Comparison of ENCODE assay signal across 1 cellular context in the genomic region with DNA sequence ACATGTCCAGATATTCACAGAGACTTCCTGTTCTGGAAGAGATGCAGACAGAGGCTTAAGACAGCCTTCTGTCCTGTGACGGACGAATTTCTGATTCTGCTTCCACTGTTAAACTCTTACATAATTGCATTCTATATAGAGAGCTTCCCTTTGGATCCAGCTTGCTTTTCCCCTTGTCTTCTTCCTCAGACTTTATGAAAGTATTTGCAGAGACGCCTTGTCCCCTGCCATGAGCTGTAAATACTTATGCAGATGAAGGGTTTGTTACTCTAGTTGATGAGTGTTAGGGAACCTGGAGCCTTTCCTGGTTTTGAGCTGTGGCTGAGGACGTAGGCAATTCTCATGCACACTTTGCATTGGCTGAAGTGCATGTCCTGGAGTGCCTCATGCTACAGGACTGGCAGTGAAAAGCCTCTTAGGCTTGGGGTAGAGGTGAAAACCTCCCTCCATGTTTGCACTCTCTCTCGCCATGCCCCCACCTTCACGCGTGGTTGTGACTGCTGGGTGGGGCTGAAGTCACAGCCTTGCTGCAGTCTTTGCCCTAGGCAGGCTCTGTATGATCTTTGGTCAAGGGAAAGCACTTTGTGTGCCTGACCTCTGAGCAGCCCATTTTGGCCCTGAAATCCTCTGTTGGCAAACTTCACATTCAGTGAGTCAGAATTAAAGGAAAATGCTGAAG.
TF ChIP-seq lines count a peak whose summit lies in the region.

No MANE protein-coding gene starts in this region.

TF ChIP-seq in GM12878, 131 proteins besides CTCF, POLR2A, EP300 and RAD21 (continued from another document):
- no peak for TF ChIP-seq REST (IDR thresholded peaks at IDR 0.05; ENCODE audit: low read depth, low read length)
- no peak for TF ChIP-seq ZNF384 (IDR thresholded peaks at IDR 0.05; ENCODE audit: borderline replicate concordance, low read depth, low read length)
- no peak for TF ChIP-seq HDAC2 (IDR thresholded peaks at IDR 0.05)
- TF ChIP-seq E2F4 (IDR thresholded peaks at IDR 0.05; ENCODE audit: low read depth, low read length) = no peak
- TF ChIP-seq PAX8 (IDR thresholded peaks at IDR 0.05) = no peak
- no peak for TF ChIP-seq SUPT20H (IDR thresholded peaks at IDR 0.05; ENCODE audit: borderline replicate concordance, control insufficient read depth, low read depth, low read length)
- TF ChIP-seq FOXM1 (IDR thresholded peaks at IDR 0.05; ENCODE audit: low read depth, low read length) = no peak
